Comparison of ENCODE assay signal across 12 cellular contexts in the genomic region with DNA sequence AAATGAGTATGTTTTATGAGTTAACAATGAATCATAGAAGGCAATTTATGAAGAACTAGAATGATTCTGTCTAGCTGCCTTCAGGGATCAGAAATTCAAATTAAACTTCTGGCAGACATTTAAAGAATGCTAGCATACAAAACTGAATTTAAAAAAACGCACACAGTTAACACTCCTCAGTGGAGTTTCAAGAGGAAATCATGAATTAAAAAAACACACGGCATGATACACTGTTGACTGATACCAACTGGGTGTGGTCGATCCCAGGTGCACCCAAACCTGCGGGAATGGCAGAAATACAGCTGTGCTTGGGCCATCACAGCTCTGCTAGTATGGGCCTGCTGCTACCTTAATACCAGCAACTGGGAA.
DNase-seq lines count a peak whose midpoint lies in the region; ATAC-seq and TF ChIP-seq lines count a peak whose summit lies in the region.
"Had no signal": no experiment of that assay in that cellular context is flagged by ENCODE, and none has a peak within 500 bp of the region (broad histone marks: within the 10 kb centered on the region; RNA-seq: fewer than 3 reads in every experiment).

No MANE protein-coding gene starts in this region.

- H3K27me3 Mint-ChIP-seq in activated T-cell treated with anti-CD3 and anti-CD28 coated beads, Interleukin-2, amount 50 U/mL, for 4 hours (ENCODE audit: low read depth), result no peaks in the 10 kb centered on the region
- no peaks in the 10 kb centered on the region for H3K27me3 Mint-ChIP-seq in activated T-helper 17 cell treated with anti-CD3 and anti-CD28 coated beads, Interleukin-2, amount 50 U/mL, for 72 hours

- H3K9me3 ChIP-seq in tibial artery (no peaks in the 10 kb centered on the region), A673 (ENCODE audit: low read depth, low read length, poor library complexity, severe bottlenecking) (no peaks in the 10 kb centered on the region)
- H3K9me3 ChIP-seq: BLaER1 treated with 17β-estradiol and CSF1 and Interleukin-3, amounts not matched to agents 10 nM and 100 nM had no signal

- H3K4me3 ChIP-seq in tibial artery (peak overlapping the region; percentile 9 to 28), A673 (ENCODE audit: low read depth, low read length, poor library complexity, severe bottlenecking) (no peak overlapping the region)
- H3K4me3 ChIP-seq: BLaER1 treated with 17β-estradiol and CSF1 and Interleukin-3, amounts not matched to agents 10 nM and 100 nM had no signal

- peak overlapping the region; percentile 94 to 99 for H3K27ac ChIP-seq in tibial artery
- H3K27ac ChIP-seq in A673 (ENCODE audit: low read depth, low read length, poor library complexity, severe bottlenecking), result no peak overlapping the region
- H3K27ac ChIP-seq: BLaER1 treated with 17β-estradiol and CSF1 and Interleukin-3, amounts not matched to agents 10 nM and 100 nM had no signal

- no peaks in the 10 kb centered on the region for H3K9me3 Mint-ChIP-seq in activated T-cell treated with anti-CD3 and anti-CD28 coated beads, Interleukin-2, amount 50 U/mL, for 4 hours
- H3K9me3 Mint-ChIP-seq in activated T-helper 17 cell treated with anti-CD3 and anti-CD28 coated beads, Interleukin-2, amount 50 U/mL, for 72 hours, result no peaks in the 10 kb centered on the region
- H3K9me3 Mint-ChIP-seq: brain had no signal

- DNase-seq in activated T-cell treated with anti-CD3 and anti-CD28 coated beads, Interleukin-2, amount 50 U/mL, for 4 hours, result no peak
- DNase-seq in activated T-cell treated with anti-CD3 and anti-CD28 coated beads for 4 hours, result no peak
- peak in 1 of 2 donors; percentile 42 for DNase-seq in left colon
- no peak for DNase-seq in tibial artery
- DNase-seq in A673 (ENCODE audit: low spot score), result no peak
- DNase-seq: NCI-H1436; stimulated activated CD4-positive, alpha-beta T cell treated with anti-CD3 and anti-CD28 coated beads, Interleukin-1b, Interleukin-23, amount 100 ng/mL, for 48 hours had no signal

- TF ChIP-seq CTCF in tibial artery (IDR thresholded peaks at IDR 0.05), result no peak
- TF ChIP-seq CTCF in A673 (conservative IDR thresholded peaks at IDR 0.05; ENCODE audit: low read depth, low read length), result no peak

- no TSS peak for BruUV-seq in A673 (replicated peaks; lab: Mats Ljungman, UMichigan)

- H3K27me3 ChIP-seq in tibial artery, result no peaks in the 10 kb centered on the region
- no peaks in the 10 kb centered on the region for H3K27me3 ChIP-seq in A673 (replicated peaks; ENCODE audit: insufficient read depth, low read depth, low read length, poor library complexity)

- H3K4me1 Mint-ChIP-seq in activated T-cell treated with anti-CD3 and anti-CD28 coated beads, Interleukin-2, amount 50 U/mL, for 4 hours (ENCODE audit: low read depth), result peaks cover 93% of the 10 kb centered on the region
- peaks cover 78% of the 10 kb centered on the region for H3K4me1 Mint-ChIP-seq in activated T-helper 17 cell treated with anti-CD3 and anti-CD28 coated beads, Interleukin-2, amount 50 U/mL, for 72 hours

- peaks cover 54% of the 10 kb centered on the region for H3K36me3 Mint-ChIP-seq in activated T-cell treated with anti-CD3 and anti-CD28 coated beads, Interleukin-2, amount 50 U/mL, for 4 hours (ENCODE audit: insufficient read depth)
- H3K36me3 Mint-ChIP-seq in activated T-helper 17 cell treated with anti-CD3 and anti-CD28 coated beads, Interleukin-2, amount 50 U/mL, for 72 hours (ENCODE audit: low read depth), result peaks cover 61% of the 10 kb centered on the region
- H3K36me3 Mint-ChIP-seq: brain had no signal

- ATAC-seq in activated T-cell treated with anti-CD3 and anti-CD28 coated beads, Interleukin-2, amount 50 U/mL, for 4 hours, result peak; percentile 80 to 82
- peak; percentile 86 for ATAC-seq in activated T-helper 17 cell treated with anti-CD3 and anti-CD28 coated beads, Interleukin-2, amount 50 U/mL, for 72 hours (replicated peaks)
- ATAC-seq in left colon (peak; percentile 74), GM18873 (IDR thresholded peaks at IDR 0.05; ENCODE audit: low FRiP score, unreplicated experiment) (no peak), HG02885 (IDR thresholded peaks at IDR 0.05; ENCODE audit: poor library complexity, unreplicated experiment) (no peak)

- intact Hi-C loops in left colon (cut with DNase I, micrococcal nuclease) (no loop called here), tibial artery (cut with DNase I; ENCODE audit: low total_unique reads) (no loop called here), A673 (cut with micrococcal nuclease; ENCODE audit: unreplicated experiment) (no loop called here)

- no peak overlapping the region for H3K27ac Mint-ChIP-seq in activated T-helper 17 cell treated with anti-CD3 and anti-CD28 coated beads, Interleukin-2, amount 50 U/mL, for 72 hours
- H3K27ac Mint-ChIP-seq: brain had no signal

- H3K4me1 ChIP-seq in tibial artery (peaks cover 0 to 93% (median 52%) of the 10 kb centered on the region in 4 donors), A673 (ENCODE audit: insufficient read depth, low read length, poor library complexity, severe bottlenecking) (peaks cover 72% of the 10 kb centered on the region)

- POLR2A ChIA-PET in A673 (lab: Charles Lee; ENCODE audit: low non-redundant PET), result no interaction called here

- peak overlapping the region; percentile 78 for H3K4me3 Mint-ChIP-seq in activated T-cell treated with anti-CD3 and anti-CD28 coated beads, Interleukin-2, amount 50 U/mL, for 4 hours
- H3K4me3 Mint-ChIP-seq in activated T-helper 17 cell treated with anti-CD3 and anti-CD28 coated beads, Interleukin-2, amount 50 U/mL, for 72 hours, result no peak overlapping the region

- H3K36me3 ChIP-seq in tibial artery, result no peaks in the 10 kb centered on the region
- no peaks in the 10 kb centered on the region for H3K36me3 ChIP-seq in A673 (ENCODE audit: insufficient read depth, low read length, poor library complexity, severe bottlenecking)

- CTCF ChIA-PET in A673 (lab: Charles Lee), result no interaction called here

Comparison
In these comparisons a context has a peak if more than half of its experiments do, and no peak if none do; other contexts are left out.
1. ATAC-seq: peak in activated T-cell treated with anti-CD3 and anti-CD28 coated beads, Interleukin-2, amount 50 U/mL, for 4 hours (2 of 2), activated T-helper 17 cell treated with anti-CD3 and anti-CD28 coated beads, Interleukin-2, amount 50 U/mL, for 72 hours (single experiment) and left colon (single experiment); none in GM18873 (single experiment) and HG02885 (single experiment).